ENCODE assay signal across 8 cellular contexts in the genomic region with DNA sequence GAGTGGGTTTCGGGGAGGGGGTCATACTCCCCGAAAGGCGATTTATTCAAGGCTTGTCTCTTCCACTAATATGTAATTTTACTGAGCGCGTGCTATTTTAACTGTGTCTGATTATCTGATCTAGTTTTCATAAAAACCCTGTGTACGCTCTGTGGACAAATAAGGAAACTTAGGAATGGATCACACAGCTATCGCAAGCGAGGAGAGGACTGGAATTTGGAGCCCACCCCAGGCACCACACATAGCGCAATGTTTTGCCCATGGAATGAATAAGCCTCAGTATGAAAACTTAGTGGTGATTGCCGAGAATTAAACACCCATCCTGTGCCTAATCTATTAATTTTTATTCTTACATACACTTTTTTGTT. TPM values are rescaled to one million over a fixed set of nuclear protein-coding genes. Genes with fewer than 3 reads are reported as not detected.
DNase-seq lines count a peak whose midpoint lies in the region; ATAC-seq and TF ChIP-seq lines count a peak whose summit lies in the region.

No MANE protein-coding gene starts in this region.

- peak; percentile 33 for ATAC-seq in left lobe of liver

- peaks cover 0 to 31% (median 16%) of the 10 kb centered on the region in 4 donors for H3K4me1 ChIP-seq in tibial artery

- peak overlapping the region; percentile 69 to 96 (median 92) for H3K27ac Mint-ChIP-seq in brain

- H3K27ac ChIP-seq in tibial artery = peak overlapping the region; percentile 81 to 88

- peaks cover 34% of the 10 kb centered on the region for H3K4me1 Mint-ChIP-seq in brain

- peaks cover 11% of the 10 kb centered on the region for H3K27me3 Mint-ChIP-seq in brain

- peaks cover 33% of the 10 kb centered on the region for H3K36me3 Mint-ChIP-seq in brain

- intact Hi-C loops in tibial artery (cut with DNase I; ENCODE audit: low total_unique reads) = no loop called here

- H3K9me3 Mint-ChIP-seq in brain = no peaks in the 10 kb centered on the region

- H3K36me3 ChIP-seq in tibial artery = peaks cover 25 to 30% (median 28%) of the 10 kb centered on the region in 3 donors

- H3K4me3 ChIP-seq in LNCaP clone FGC (ENCODE audit: low read depth, low read length) (peak overlapping the region; percentile 94), tibial artery (peak overlapping the region; percentile 87 to 95)

- no peaks in the 10 kb centered on the region for H3K27me3 ChIP-seq in tibial artery

- H3K4me3 Mint-ChIP-seq in brain = peak overlapping the region; percentile 88 to 96 (median 95)

- DNase-seq in EL (peak; percentile 47), LNCaP clone FGC (ENCODE audit: low read depth) (no peak), left lobe of liver (ENCODE audit: low spot score) (no peak), tibial artery (peak in 1 of 2 donors; percentile 26), putamen (ENCODE audit: low spot score) (no peak)
- DNase-seq in effector CD8-positive, alpha-beta T cell (lab: John Stamatoyannopoulos, UW) = no peak
- no peak for DNase-seq in stimulated activated CD4-positive, alpha-beta T cell treated with anti-CD3 and anti-CD28 coated beads, Interleukin-4, amount 100 ng/mL, for 24 hours

- H3K9me3 ChIP-seq in tibial artery = no peaks in the 10 kb centered on the region

- no peak for TF ChIP-seq CTCF in LNCaP clone FGC (IDR thresholded peaks at IDR 0.05; ENCODE audit: control insufficient read depth, extremely low read depth, insufficient read depth)
- no peak for TF ChIP-seq CTCF in brain (conservative IDR thresholded peaks at IDR 0.05)
- TF ChIP-seq CTCF in tibial artery (IDR thresholded peaks at IDR 0.05) = no peak

RNA-seq across cellular contexts. Expression of a gene that starts 9.8 kb away (rescaled TPM):
- polyA plus RNA-seq in brain (ENCODE audit: insufficient read depth, low read depth, low replicate concordance) = 0.97 TPM
- 0.75 TPM for total RNA-seq in left lobe of liver

RNA-seq across cellular contexts. Expression of a gene that starts 29.3 kb away (rescaled TPM):
- polyA plus RNA-seq in brain (ENCODE audit: insufficient read depth, low read depth, low replicate concordance) = 39.2 TPM
- 8.3 TPM for total RNA-seq in left lobe of liver
